In genomic region chr3:9500108-9501050, GRCh38 we compare ENCODE assay signal across 8 cellular contexts. TPM values are rescaled to one million over a fixed set of nuclear protein-coding genes. Genes with fewer than 3 reads are reported as not detected.
A peak's percentile ranks its signal among the peaks of the same experiment; 100 is the strongest.
DNase-seq lines count a peak whose midpoint lies in the region; ATAC-seq and TF ChIP-seq lines count a peak whose summit lies in the region.

No MANE protein-coding gene starts in this region.

- no peaks in the 10 kb centered on the region for H3K79me2 ChIP-seq in osteoblast (ENCODE audit: insufficient read depth, low read length)

- H4K20me1 ChIP-seq in osteoblast (ENCODE audit: insufficient read depth, low read length) = peaks cover 3% of the 10 kb centered on the region

- H3K9me3 ChIP-seq in osteoblast (ENCODE audit: low read depth, low read length) (no peaks in the 10 kb centered on the region), uterus (no peaks in the 10 kb centered on the region)

- H3K4me1 ChIP-seq in osteoblast (ENCODE audit: insufficient read depth, low read length) = peaks cover 24% of the 10 kb centered on the region
- no peaks in the 10 kb centered on the region for H3K4me1 ChIP-seq in uterus

- no peak for TF ChIP-seq POLR2A in uterus (IDR thresholded peaks at IDR 0.05)

- H3K27me3 ChIP-seq in osteoblast (ENCODE audit: insufficient read depth, low read length) (peaks cover 5% of the 10 kb centered on the region), uterus (peaks cover 3 to 4% of the 10 kb centered on the region in 2 donors)

- DNase-seq in AG08396 (ENCODE audit: low spot score) (peak; percentile 89), NCI-H69 (lab: John Stamatoyannopoulos, UW) (peak; percentile 71), fibroblast of peridontal ligament (ENCODE audit: extremely low read depth) (peak; percentile 27), osteoblast (ENCODE audit: insufficient read length, low spot score, missing footprints) (peak; percentile 98), uterus (no peak), NCI-H1105 treated with DMSO at 0.1 percent for 48 hours (lab: John Stamatoyannopoulos, UW) (no peak)
- DNase-seq in activated T-cell treated with anti-CD3 and anti-CD28 coated beads, Interleukin-2, amount 50 U/mL, for 1 hour = peak; percentile 62

- H3K4me3 ChIP-seq in osteoblast (ENCODE audit: insufficient read depth, low read length) (peak overlapping the region; percentile 51), uterus (no peak overlapping the region)

- intact Hi-C loops in uterus (cut with DNase I; ENCODE audit: low total_unique reads) = no loop called here

- peak; percentile 61 for ATAC-seq in GM21381 (IDR thresholded peaks at IDR 0.05; ENCODE audit: unreplicated experiment)

- TF ChIP-seq CTCF in osteoblast (IDR thresholded peaks at IDR 0.05; ENCODE audit: extremely low read depth, low read depth, low read length) (peak; percentile 86), uterus (IDR thresholded peaks at IDR 0.05) (peak; percentile 21 to 39 (median 32))

- no peak overlapping the region for H2AFZ ChIP-seq in osteoblast (ENCODE audit: low read length)

- H3K4me2 ChIP-seq in osteoblast (ENCODE audit: insufficient read depth, low read length) = peak overlapping the region; percentile 74

- H3K36me3 ChIP-seq in osteoblast (ENCODE audit: insufficient read depth, low read length) (no peaks in the 10 kb centered on the region), uterus (no peaks in the 10 kb centered on the region)

- no peak overlapping the region for H3K27ac ChIP-seq in osteoblast (ENCODE audit: low read depth, low read length)
- H3K27ac ChIP-seq in uterus = no peak overlapping the region

RNA-seq across cellular contexts. Expression of gene LHFPL4, which starts 53.2 kb away (rescaled TPM):
- total RNA-seq in osteoblast (under 0.01 TPM in 1 of 2 replicates, not detected in the other), uterus (under 1 TPM in 1 of 4 donors, not detected in 3; 0.14 TPM)

Comparison
In these comparisons a context has a peak if more than half of its experiments do, and no peak if none do; other contexts are left out.
1. DNase-seq: peak in AG08396 (single experiment), NCI-H69 (single experiment), activated T-cell treated with anti-CD3 and anti-CD28 coated beads, Interleukin-2, amount 50 U/mL, for 1 hour (single experiment), fibroblast of peridontal ligament (single experiment) and osteoblast (single experiment); none in uterus (0 of 2) and NCI-H1105 treated with DMSO at 0.1 percent for 48 hours (single experiment).